1 cellular context compared by ENCODE assay signal in genomic region chr17:8806206-8807069, GRCh38.
TF ChIP-seq lines count a peak whose summit lies in the region.

No MANE protein-coding gene starts in this region.

TF ChIP-seq in GM12878, 131 proteins besides CTCF, POLR2A, EP300 and RAD21 (continued from another document and continues in another):
- TF ChIP-seq ZBTB33 (IDR thresholded peaks at IDR 0.05) (no peak), E2F4 (IDR thresholded peaks at IDR 0.05; ENCODE audit: low read depth, low read length) (no peak), FOXM1 (IDR thresholded peaks at IDR 0.05; ENCODE audit: low read depth, low read length) (no peak), POLR2AphosphoS2 (IDR thresholded peaks at IDR 0.05; ENCODE audit: low read depth, low read length) (peak; percentile 32; the same call in 1 of the 2 replicates), RELA (IDR thresholded peaks at IDR 0.05; ENCODE audit: borderline replicate concordance, partially characterized antibody) (peak; percentile 54), ZNF687 (IDR thresholded peaks at IDR 0.05) (peak; percentile 22; the same call in 1 of the 2 replicates), TAF1 (IDR thresholded peaks at IDR 0.05; ENCODE audit: borderline replicate concordance, low read depth, low read length) (no peak), CHD1 (IDR thresholded peaks at IDR 0.05; ENCODE audit: low read depth, low read length) (no peak), TCF3 (IDR thresholded peaks at IDR 0.05; ENCODE audit: borderline replicate concordance, insufficient read depth, low read depth, low read length) (no peak), ZNF207 (IDR thresholded peaks at IDR 0.05; ENCODE audit: borderline replicate concordance) (no peak; the same call in 1 of the 2 replicates), ASH2L (IDR thresholded peaks at IDR 0.05; ENCODE audit: borderline replicate concordance, low read depth) (no peak), BMI1 (IDR thresholded peaks at IDR 0.05; ENCODE audit: borderline replicate concordance) (0 out of 2 replicates have a peak, but pooled peaks have one; percentile 13), GABPA (IDR thresholded peaks at IDR 0.05; ENCODE audit: low read depth) (no peak), ATF3 (IDR thresholded peaks at IDR 0.05; ENCODE audit: borderline replicate concordance, extremely low read depth, low read depth, low read length) (no peak), IKZF2 (IDR thresholded peaks at IDR 0.05) (peak; percentile 93 to 95), BCL11A (IDR thresholded peaks at IDR 0.05; ENCODE audit: low read depth, low read length) (0 out of 2 replicates have a peak, but pooled peaks have one; percentile 22), NR2F1 (conservative IDR thresholded peaks at IDR 0.05) (no peak), BACH1 (IDR thresholded peaks at IDR 0.05; ENCODE audit: borderline replicate concordance) (no peak), ZNF217 (IDR thresholded peaks at IDR 0.05) (no peak), ZZZ3 (IDR thresholded peaks at IDR 0.05; ENCODE audit: control insufficient read depth, insufficient read length, low read depth) (no peak), ESRRA (IDR thresholded peaks at IDR 0.05; ENCODE audit: low read length) (no peak), REST (IDR thresholded peaks at IDR 0.05; ENCODE audit: low read depth, low read length) (no peak), E4F1 (IDR thresholded peaks at IDR 0.05; ENCODE audit: borderline replicate concordance, partially characterized antibody) (no peak), SP1 (IDR thresholded peaks at IDR 0.05; ENCODE audit: low read depth, low read length) (no peak), RELB (IDR thresholded peaks at IDR 0.05; ENCODE audit: low read depth) (peak; percentile 96), RCOR1 (conservative IDR thresholded peaks at IDR 0.05; ENCODE audit: low read depth, low read length) (no peak), RFX5 (IDR thresholded peaks at IDR 0.05; ENCODE audit: low read depth, low read length) (no peak), MLLT1 (IDR thresholded peaks at IDR 0.05) (peak; percentile 8; the same call in 1 of the 2 replicates), KDM1A (IDR thresholded peaks at IDR 0.05; ENCODE audit: borderline replicate concordance) (no peak), CHD4 (IDR thresholded peaks at IDR 0.05) (no peak), EED (IDR thresholded peaks at IDR 0.05; ENCODE audit: low read depth) (peak; percentile 69), CEBPB (IDR thresholded peaks at IDR 0.05; ENCODE audit: borderline replicate concordance in 1 of 2, low read depth in 2 of 2, low read length in 2 of 2) (no peak), MYC (IDR thresholded peaks at IDR 0.05; ENCODE audit: insufficient read depth, insufficient read length, insufficient replicate concordance, low read length, severe bottlenecking) (no peak), ZBTB40 (IDR thresholded peaks at IDR 0.05; ENCODE audit: borderline replicate concordance) (no peak), IRF4 (IDR thresholded peaks at IDR 0.05; ENCODE audit: low read depth, low read length) (no peak), BHLHE40 (IDR thresholded peaks at IDR 0.05; ENCODE audit: borderline replicate concordance in 1 of 2, low read depth in 2 of 2, low read length in 1 of 2) (0 out of 4 replicates have a peak, but pooled peaks of 1 of the 2 experiments have one; percentile 8)
